14 cellular contexts compared by ENCODE assay signal in genomic region chr2:60745330-60745729, GRCh38.
"Had no signal": no experiment of that assay in that cellular context is flagged by ENCODE, and none has a peak within 500 bp of the region (broad histone marks: within the 10 kb centered on the region; RNA-seq: fewer than 3 reads in every experiment).

No MANE protein-coding gene starts in this region.

- H3K4me1 Mint-ChIP-seq: stimulated activated memory B cell treated with anti-CD40 and anti-IgM and Interleukin-4, amounts not matched to agents 10 μg/mL and 1 μg/mL and 100 μg/mL, for 72 hours had no signal

- H3K27me3 ChIP-seq: upper lobe of left lung had no signal

- H3K36me3 ChIP-seq: left ventricle myocardium inferior, upper lobe of left lung had no signal

- H3K27ac ChIP-seq: coronary artery, left ventricle myocardium inferior, upper lobe of left lung had no signal

- H3K27ac Mint-ChIP-seq: activated B cell treated with CpG ODN at 0.5 μM for 24 hours; memory B cell; stimulated activated memory B cell treated with anti-CD40 and anti-IgM and Interleukin-4, amounts not matched to agents 10 μg/mL and 1 μg/mL and 100 μg/mL, for 72 hours had no signal

- DNase-seq: activated B cell treated with CpG ODN at 0.5 μM for 24 hours; activated CD4-positive, alpha-beta T cell treated with anti-CD3 and anti-CD28 coated beads, Interleukin-2, amount 50 U/mL, for 1 hour; effector CD8-positive, alpha-beta T cell; foreskin melanocyte; islet precursor cell; left ventricle myocardium inferior; retina; SK-N-SH; T-helper 1 cell; upper lobe of left lung had no signal

- H3K36me3 Mint-ChIP-seq: memory B cell; stimulated activated memory B cell treated with anti-CD40 and anti-IgM and Interleukin-4, amounts not matched to agents 10 μg/mL and 1 μg/mL and 100 μg/mL, for 72 hours had no signal

- H3K4me1 ChIP-seq: left ventricle myocardium inferior, upper lobe of left lung had no signal

- ATAC-seq: stimulated activated memory B cell treated with anti-CD40 and anti-IgM and Interleukin-4, amounts not matched to agents 10 μg/mL and 1 μg/mL and 100 μg/mL, for 72 hours had no signal

- H3K9me3 ChIP-seq: left ventricle myocardium inferior, SK-N-SH, upper lobe of left lung had no signal

- H3K9me3 Mint-ChIP-seq: activated B cell treated with CpG ODN at 0.5 μM for 24 hours; memory B cell; stimulated activated memory B cell treated with anti-CD40 and anti-IgM and Interleukin-4, amounts not matched to agents 10 μg/mL and 1 μg/mL and 100 μg/mL, for 72 hours had no signal

- H3K4me3 ChIP-seq: coronary artery, left ventricle myocardium inferior, smooth muscle cell, upper lobe of left lung had no signal

- H3K4me3 Mint-ChIP-seq: activated B cell treated with CpG ODN at 0.5 μM for 24 hours; memory B cell; stimulated activated memory B cell treated with anti-CD40 and anti-IgM and Interleukin-4, amounts not matched to agents 10 μg/mL and 1 μg/mL and 100 μg/mL, for 72 hours had no signal

- H3K27me3 Mint-ChIP-seq: stimulated activated memory B cell treated with anti-CD40 and anti-IgM and Interleukin-4, amounts not matched to agents 10 μg/mL and 1 μg/mL and 100 μg/mL, for 72 hours had no signal
